In genomic region chr10:81820418-81820817, GRCh38 we compare ENCODE assay signal across 11 cellular contexts. TPM values are rescaled to one million over a fixed set of nuclear protein-coding genes. Genes with fewer than 3 reads are reported as not detected.
DNase-seq lines count a peak whose midpoint lies in the region; ATAC-seq, FAIRE-seq and TF ChIP-seq lines count a peak whose summit lies in the region.
"Had no signal": no experiment of that assay in that cellular context is flagged by ENCODE, and none has a peak within 500 bp of the region (broad histone marks: within the 10 kb centered on the region; RNA-seq: fewer than 3 reads in every experiment).

No MANE protein-coding gene starts in this region.

- no peaks in the 10 kb centered on the region for H3K9me3 Mint-ChIP-seq in activated T-cell treated with anti-CD3 and anti-CD28 coated beads, Interleukin-2, amount 50 U/mL, for 4 hours

- no peak overlapping the region for H3K4ac ChIP-seq in mesenchymal stem cell (ENCODE audit: low read depth in 1 of 2, low read length in 2 of 2)

- peak; percentile 59 for TF ChIP-seq CTCF in D721Med (IDR thresholded peaks at IDR 0.05; ENCODE audit: insufficient read depth, missing control alignments)

- no peaks in the 10 kb centered on the region for H3K4me1 Mint-ChIP-seq in activated T-cell treated with anti-CD3 and anti-CD28 coated beads, Interleukin-2, amount 50 U/mL, for 4 hours (ENCODE audit: low read depth)

- H2BK15ac ChIP-seq in mesenchymal stem cell (ENCODE audit: low read depth, poor library complexity, severe bottlenecking) = no peak overlapping the region

- WGBS in mesenchymal stem cell = 0% methylated on average over 1 of the region's 1 CpG

- H2BK12ac ChIP-seq in mesenchymal stem cell (ENCODE audit: low read length in 2 of 2) = no peak overlapping the region

- no peak overlapping the region for H3K4me3 Mint-ChIP-seq in activated T-cell treated with anti-CD3 and anti-CD28 coated beads, Interleukin-2, amount 50 U/mL, for 4 hours

- H3K27me3 Mint-ChIP-seq in activated T-cell treated with anti-CD3 and anti-CD28 coated beads, Interleukin-2, amount 50 U/mL, for 4 hours (ENCODE audit: low read depth) = no peaks in the 10 kb centered on the region

- no peak overlapping the region for H3K4me2 ChIP-seq in mesenchymal stem cell (ENCODE audit: low read length, poor library complexity, severe bottlenecking)

- no peak overlapping the region for H3K14ac ChIP-seq in mesenchymal stem cell (ENCODE audit: low read length in 2 of 2)

- no peak overlapping the region for H2BK5ac ChIP-seq in mesenchymal stem cell (ENCODE audit: low read depth, low read length, poor library complexity, severe bottlenecking)

- H3K4me3 ChIP-seq in mesenchymal stem cell (ENCODE audit: insufficient read depth in 1 of 2, low read depth in 1 of 2, low read length in 2 of 2) = no peak overlapping the region

- no peak overlapping the region for H3K9ac ChIP-seq in mesenchymal stem cell (ENCODE audit: low read length)

- FAIRE-seq in D721Med (lab: Jason Lieb, UNC) (no peak), HTR-8/SVneo (lab: Jason Lieb, UNC) (no peak)

- H4K91ac ChIP-seq in mesenchymal stem cell (ENCODE audit: low read length) = no peak overlapping the region

- peaks cover 10% of the 10 kb centered on the region for H3K9me3 ChIP-seq in mesenchymal stem cell (ENCODE audit: control insufficient read depth, low read length)

- H3K23ac ChIP-seq in mesenchymal stem cell (ENCODE audit: low read length in 2 of 2) = no peak overlapping the region

- H3K4me1 ChIP-seq in mesenchymal stem cell (ENCODE audit: control insufficient read depth, insufficient read depth, low read depth, low read length) = no peaks in the 10 kb centered on the region

- no peak overlapping the region for H2AK5ac ChIP-seq in mesenchymal stem cell (ENCODE audit: low read length, severe bottlenecking)

- DNase-seq in D721Med (ENCODE audit: insufficient read length, low spot score) (peak; percentile 25), SW480 (ENCODE audit: low spot score) (peak; percentile 14), mesenchymal stem cell (peak; percentile 16), NK-92 (lab: John Stamatoyannopoulos, UW; ENCODE audit: unreplicated experiment) (no peak), HTR-8/SVneo (ENCODE audit: insufficient read length, low spot score) (no peak)
- no peak for DNase-seq in activated T-cell treated with anti-CD3 and anti-CD28 coated beads, Interleukin-2, amount 50 U/mL, for 4 hours
- no peak for DNase-seq in stimulated activated naive CD4-positive, alpha-beta T cell treated with Interleukin-2 at 50 U/mL for 16 hours (lab: John Stamatoyannopoulos, UW)
- DNase-seq: left colon, NCI-H187 treated with DMSO at 0.1 percent for 48 hours had no signal

- H3K18ac ChIP-seq in mesenchymal stem cell (ENCODE audit: low read depth in 1 of 2, low read length in 2 of 2) = no peak overlapping the region

- H3K27ac ChIP-seq in mesenchymal stem cell (ENCODE audit: low read length, poor library complexity, severe bottlenecking) = no peak overlapping the region

- H3K36me3 ChIP-seq in mesenchymal stem cell (ENCODE audit: control insufficient read depth in 1 of 2, insufficient read depth in 2 of 2, low read depth in 1 of 2, low read length in 2 of 2) = no peaks in the 10 kb centered on the region

- no peaks in the 10 kb centered on the region for H3K27me3 ChIP-seq in mesenchymal stem cell (ENCODE audit: control insufficient read depth in 1 of 2, insufficient read depth in 1 of 2, low read length in 2 of 2)

- no peak overlapping the region for H4K8ac ChIP-seq in mesenchymal stem cell (ENCODE audit: low read length)

- no peak overlapping the region for H2AFZ ChIP-seq in mesenchymal stem cell (ENCODE audit: low read depth, low read length)

- no peak overlapping the region for H2BK120ac ChIP-seq in mesenchymal stem cell (ENCODE audit: low read depth, low read length)

- ATAC-seq in HG03432 (IDR thresholded peaks at IDR 0.05; ENCODE audit: unreplicated experiment) = peak; percentile 45
- no peak for ATAC-seq in activated T-cell treated with anti-CD3 and anti-CD28 coated beads, Interleukin-2, amount 50 U/mL, for 4 hours
- ATAC-seq: left colon had no signal

- H3K79me1 ChIP-seq in mesenchymal stem cell (replicated peaks; ENCODE audit: low read length, poor library complexity, severe bottlenecking) = no peaks in the 10 kb centered on the region

- H3K36me3 Mint-ChIP-seq in activated T-cell treated with anti-CD3 and anti-CD28 coated beads, Interleukin-2, amount 50 U/mL, for 4 hours (ENCODE audit: insufficient read depth) = no peaks in the 10 kb centered on the region

RNA-seq across cellular contexts. Expression of gene NRG3, which starts 54.6 kb away (rescaled TPM):
- polyA plus RNA-seq in mesenchymal stem cell (2013, experiment 1 of 2) = 0.17 TPM
- polyA plus RNA-seq in mesenchymal stem cell (2013, experiment 2 of 2) = 0.10 TPM
- not detected for total RNA-seq in activated T-cell treated with anti-CD3 and anti-CD28 coated beads, Interleukin-2, amount 50 U/mL, for 4 hours
- total RNA-seq: Daoy had no signal

Comparison
In these comparisons a context has a peak if more than half of its experiments do, and no peak if none do; other contexts are left out.
1. DNase-seq: peak in D721Med (single experiment), SW480 (single experiment) and mesenchymal stem cell (single experiment); none in NK-92 (single experiment), HTR-8/SVneo (single experiment), activated T-cell treated with anti-CD3 and anti-CD28 coated beads, Interleukin-2, amount 50 U/mL, for 4 hours (single experiment) and stimulated activated naive CD4-positive, alpha-beta T cell treated with Interleukin-2 at 50 U/mL for 16 hours (single experiment).